ENCODE assay signal across 33 cellular contexts in genomic region chr3:116734243-116734642, GRCh38. TPM values are rescaled to one million over a fixed set of nuclear protein-coding genes. Genes with fewer than 3 reads are reported as not detected.
DNase-seq lines count a peak whose midpoint lies in the region; ATAC-seq, FAIRE-seq and TF ChIP-seq lines count a peak whose summit lies in the region.
"Had no signal": no experiment of that assay in that cellular context is flagged by ENCODE, and none has a peak within 500 bp of the region (broad histone marks: within the 10 kb centered on the region; RNA-seq: fewer than 3 reads in every experiment).

No MANE protein-coding gene starts in this region.

- ATAC-seq in foreskin keratinocyte (peak; percentile 75), left lung (no peak)
- ATAC-seq: GM12878 had no signal

- DNase-seq in KBM-7, result peak; percentile 32
- peak; percentile 70 for DNase-seq in OCI-M1 (lab: John Stamatoyannopoulos, UW)
- peak; percentile 33 for DNase-seq in bronchial epithelial cell (ENCODE audit: low read depth)
- DNase-seq in foreskin keratinocyte, result peak; percentile 29 to 66
- DNase-seq in kidney glomerular epithelial cell (lab: John Stamatoyannopoulos, UW), result no peak
- DNase-seq in T-helper 9 cell, result no peak
- no peak for DNase-seq in left lung
- DNase-seq in type B pancreatic cell (ENCODE audit: extremely low spot score, unreplicated experiment), result no peak
- DNase-seq: 8988T; ACHN; BE2C; C1 segment of cervical spinal cord; CD4-positive, alpha-beta memory T cell; CD4-positive, CD25-positive, alpha-beta regulatory T cell; CD8-positive, alpha-beta memory T cell; COR-L47; DMS 273 treated with DMSO at 0.1 percent for 48 hours; DMS153; DMS53; DMS79; DND-41; EL; GDM1 had no signal

- H3K9me3 Mint-ChIP-seq in type B pancreatic cell, result peaks cover 8% of the 10 kb centered on the region

- H3K4me3 Mint-ChIP-seq in type B pancreatic cell, result no peak overlapping the region
- H3K4me3 Mint-ChIP-seq: CD14-positive monocyte; CD4-positive, alpha-beta memory T cell; CD4-positive, CD25-positive, alpha-beta regulatory T cell; CD8-positive, alpha-beta memory T cell had no signal

- H3K4me1 Mint-ChIP-seq in type B pancreatic cell (ENCODE audit: unreplicated experiment), result no peaks in the 10 kb centered on the region
- H3K4me1 Mint-ChIP-seq: CD14-positive monocyte; CD4-positive, alpha-beta memory T cell; CD4-positive, CD25-positive, alpha-beta regulatory T cell; CD8-positive, alpha-beta memory T cell had no signal

- no peaks in the 10 kb centered on the region for H3K27me3 ChIP-seq in bronchial epithelial cell (ENCODE audit: control insufficient read depth, insufficient read depth, low read length)
- H3K27me3 ChIP-seq in foreskin keratinocyte, result no peaks in the 10 kb centered on the region
- peaks cover 0 to 3% of the 10 kb centered on the region in 2 donors for H3K27me3 ChIP-seq in left lung
- H3K27me3 ChIP-seq: BE2C, BLaER1 had no signal

- no peak overlapping the region for H3K27ac Mint-ChIP-seq in type B pancreatic cell
- H3K27ac Mint-ChIP-seq: CD14-positive monocyte; CD4-positive, CD25-positive, alpha-beta regulatory T cell; CD8-positive, alpha-beta memory T cell had no signal

- H3K36me3 ChIP-seq in bronchial epithelial cell (ENCODE audit: control insufficient read depth, insufficient read depth, low read length) (no peaks in the 10 kb centered on the region), left lung (no peaks in the 10 kb centered on the region)
- H3K36me3 ChIP-seq: BE2C, BLaER1 had no signal

- no peaks in the 10 kb centered on the region for H3K36me3 Mint-ChIP-seq in type B pancreatic cell
- H3K36me3 Mint-ChIP-seq: CD14-positive monocyte; CD4-positive, alpha-beta memory T cell; CD4-positive, CD25-positive, alpha-beta regulatory T cell; CD8-positive, alpha-beta memory T cell had no signal

- no peak overlapping the region for H3K4me3 ChIP-seq in bronchial epithelial cell (ENCODE audit: low read depth, low read length)
- H3K4me3 ChIP-seq in left lung, result no peak overlapping the region
- H3K4me3 ChIP-seq: BLaER1, GM12878 had no signal

- H3K4me1 ChIP-seq in foreskin keratinocyte (no peaks in the 10 kb centered on the region), left lung (no peaks in the 10 kb centered on the region)
- H3K4me1 ChIP-seq: BE2C, BLaER1 had no signal

- in situ Hi-C loops in KBM-7 (cut with MboI; ENCODE audit: low pct_unique_long_range_greater_than_20kb, low sequenced_read_pairs), result no loop called here

- intact Hi-C loops in left lung (cut with DNase I), result no loop called here

- no peak overlapping the region for H3K27ac ChIP-seq in foreskin keratinocyte
- no peak overlapping the region for H3K27ac ChIP-seq in left lung
- H3K27ac ChIP-seq: BLaER1 had no signal

- FAIRE-seq in bronchial epithelial cell (lab: Jason Lieb, UNC), result no peak
- FAIRE-seq: A204.1, GM12878, GM12892, GM18507 had no signal

- no peaks in the 10 kb centered on the region for H3K9me3 ChIP-seq in left lung

- H3K27me3 Mint-ChIP-seq in type B pancreatic cell, result no peaks in the 10 kb centered on the region
- H3K27me3 Mint-ChIP-seq: CD4-positive, alpha-beta memory T cell; CD4-positive, CD25-positive, alpha-beta regulatory T cell; CD8-positive, alpha-beta memory T cell had no signal

- TF ChIP-seq CTCF in bronchial epithelial cell (IDR thresholded peaks at IDR 0.05; ENCODE audit: insufficient read depth, low read length, severe bottlenecking) (no peak), foreskin keratinocyte (conservative IDR thresholded peaks at IDR 0.05) (no peak), left lung (IDR thresholded peaks at IDR 0.05) (no peak), type B pancreatic cell (conservative IDR thresholded peaks at IDR 0.05) (no peak)

RNA-seq across cellular contexts. Expression of gene TUSC7, which starts 24.7 kb away (rescaled TPM):
- total RNA-seq in bronchial epithelial cell (not detected in 2 replicates), foreskin keratinocyte (not detected in 2 replicates), left lung (not detected), type B pancreatic cell (ENCODE audit: low replicate concordance) (not detected in 2 replicates)
- not detected in 2 replicates for polyA plus RNA-seq in foreskin keratinocyte
- total RNA-seq: A673; CD4-positive, alpha-beta memory T cell; CD4-positive, CD25-positive, alpha-beta regulatory T cell; CD8-positive, alpha-beta memory T cell; Daoy; G401; GM12878 had no signal
- polyA plus RNA-seq: AG04450; CD14-positive monocyte; CD4-positive, alpha-beta memory T cell; CD4-positive, CD25-positive, alpha-beta regulatory T cell; CD8-positive, alpha-beta memory T cell; GM12878 had no signal

Comparison
In these comparisons a context has a peak if more than half of its experiments do, and no peak if none do; other contexts are left out.
1. DNase-seq: peak in KBM-7 (single experiment), OCI-M1 (single experiment), bronchial epithelial cell (single experiment) and foreskin keratinocyte (2 of 2); none in kidney glomerular epithelial cell (single experiment), T-helper 9 cell (single experiment), left lung (0 of 2) and type B pancreatic cell (single experiment).